ENCODE assay signal across 13 cellular contexts in genomic region chr6:14883921-14884320, GRCh38.
DNase-seq lines count a peak whose midpoint lies in the region; ATAC-seq, FAIRE-seq and TF ChIP-seq lines count a peak whose summit lies in the region.
"Had no signal": no experiment of that assay in that cellular context is flagged by ENCODE, and none has a peak within 500 bp of the region (broad histone marks: within the 10 kb centered on the region; RNA-seq: fewer than 3 reads in every experiment).

No MANE protein-coding gene starts in this region.

- no peak overlapping the region for H2BK12ac ChIP-seq in H1 (ENCODE audit: low read depth, low read length)

- no peaks in the 10 kb centered on the region for H3K23me2 ChIP-seq in H1 (ENCODE audit: low read depth, low read length)

- TF ChIP-seq CTCF in H1 (IDR thresholded peaks at IDR 0.05; ENCODE audit: control extremely low read depth in 1 of 3, insufficient read depth in 1 of 3, low read depth in 1 of 3, low read length in 3 of 3) (no peak), parathyroid adenoma (IDR thresholded peaks at IDR 0.05) (no peak), pancreas (IDR thresholded peaks at IDR 0.05) (no peak), lower leg skin (IDR thresholded peaks at IDR 0.05) (no peak), hepatocyte (IDR thresholded peaks at IDR 0.05; ENCODE audit: poor library complexity) (no peak)

- H3K79me2 ChIP-seq in H1 (ENCODE audit: control insufficient read depth in 1 of 2, insufficient read depth in 2 of 2, low read length in 2 of 2) (no peaks in the 10 kb centered on the region; a peak in 1 of 4 replicates), parathyroid adenoma (no peaks in the 10 kb centered on the region), hepatocyte (no peaks in the 10 kb centered on the region)

- peak; percentile 1 for DNase-seq in NCI-H187 treated with DMSO at 0.1 percent for 48 hours (lab: John Stamatoyannopoulos, UW)
- DNase-seq in NCI-H187 (lab: John Stamatoyannopoulos, UW) = no peak
- peak; percentile 55 for DNase-seq in M059J (ENCODE audit: low read depth)
- DNase-seq in H1 (ENCODE audit: low read depth in 1 of 2, low spot score in 2 of 2) = no peak
- DNase-seq in pancreas = no peak
- DNase-seq in lower leg skin (ENCODE audit: low spot score in 2 of 2) = no peak
- DNase-seq in hepatocyte (ENCODE audit: low spot score) = no peak
- DNase-seq: ACHN, activated T-cell treated with anti-CD3 and anti-CD28 coated beads for 4 hours, trophoblast cell had no signal

- no peaks in the 10 kb centered on the region for H3K36me3 ChIP-seq in H1 (ENCODE audit: control insufficient read depth in 2 of 4, insufficient read depth in 4 of 4, low read length in 3 of 4)
- no peaks in the 10 kb centered on the region for H3K36me3 ChIP-seq in parathyroid adenoma (ENCODE audit: control insufficient read depth, insufficient read depth, low read length)
- H3K36me3 ChIP-seq in pancreas = no peaks in the 10 kb centered on the region
- no peaks in the 10 kb centered on the region for H3K36me3 ChIP-seq in hepatocyte (replicated peaks; ENCODE audit: insufficient read depth, low read depth)

- H3K4me2 ChIP-seq in H1 (ENCODE audit: insufficient read depth in 1 of 2, low read depth in 2 of 2, low read length in 2 of 2) (no peak overlapping the region; a peak in 1 of 4 replicates), parathyroid adenoma (ENCODE audit: low read length) (no peak overlapping the region), hepatocyte (no peak overlapping the region)

- no peak for ATAC-seq in pancreas
- ATAC-seq: Right ventricle myocardium inferior had no signal

- H3K9ac ChIP-seq in H1 (replicated peaks in 1 of 4; ENCODE audit: extremely low read depth in 1 of 4, low read depth in 3 of 4, low read length in 3 of 4) (no peak overlapping the region), parathyroid adenoma (no peak overlapping the region)

- no peak overlapping the region for H3K56ac ChIP-seq in H1 (replicated peaks; ENCODE audit: insufficient read length, low read depth, low read length)

- CTCF ChIA-PET in H1 (lab: Charles Lee; ENCODE audit: partially characterized antibody) = interaction anchor here (0.6 to 1.6 kb wide), 7 partner anchors 20 to 738 kb away, joined by 3 to 6 read pairs (median 4); no protein-coding TSS in a partner anchor

- FAIRE-seq in H1 (lab: Jason Lieb, UNC) (no peak), pancreas (lab: Jason Lieb, UNC) (no peak)

- no peak overlapping the region for H2AK5ac ChIP-seq in H1 (ENCODE audit: low read depth, low read length)

- H3K18ac ChIP-seq in H1 (ENCODE audit: extremely low read depth, low read length) = no peak overlapping the region; the same call in 1 of the 2 replicates

- intact Hi-C loops in pancreas (cut with DNase I) (no loop called here), lower leg skin (cut with DNase I; ENCODE audit: low total_unique reads) (no loop called here)

- H3K9me2 ChIP-seq in hepatocyte (replicated peaks; ENCODE audit: insufficient read depth) = no peaks in the 10 kb centered on the region

- no peaks in the 10 kb centered on the region for H4K20me1 ChIP-seq in H1 (replicated peaks in 1 of 2; ENCODE audit: control insufficient read depth in 1 of 2, insufficient read depth in 2 of 2, low read length in 2 of 2)
- H4K20me1 ChIP-seq in hepatocyte (ENCODE audit: insufficient read depth, poor library complexity, severe bottlenecking) = no peaks in the 10 kb centered on the region

- no peak overlapping the region for H3K4ac ChIP-seq in H1 (replicated peaks; ENCODE audit: insufficient read length, low read depth, low read length)

- TF ChIP-seq POLR2A in H1 (IDR thresholded peaks at IDR 0.05; ENCODE audit: control extremely low read depth in 1 of 2, low read depth in 2 of 2, low read length in 2 of 2) = no peak
- no peak for TF ChIP-seq POLR2A in lower leg skin (IDR thresholded peaks at IDR 0.05)

- H3K14ac ChIP-seq in H1 (ENCODE audit: insufficient read length) = no peak overlapping the region

- no peak overlapping the region for H4K91ac ChIP-seq in H1 (replicated peaks; ENCODE audit: insufficient read length, low read length)

- H3K4me3 ChIP-seq in H1 (ENCODE audit: extremely low read depth in 1 of 4, insufficient read depth in 2 of 4, low read depth in 3 of 4, low read length in 4 of 4) (no peak overlapping the region), parathyroid adenoma (ENCODE audit: low read depth, low read length) (no peak overlapping the region), pancreas (no peak overlapping the region), lower leg skin (ENCODE audit: low read depth, poor library complexity, severe bottlenecking) (no peak overlapping the region), hepatocyte (no peak overlapping the region)

- no peak overlapping the region for H4K5ac ChIP-seq in H1 (ENCODE audit: insufficient read length, low read depth, low read length)

- POLR2A ChIA-PET in H1 (lab: Charles Lee; ENCODE audit: partially characterized antibody) = interaction anchor here (1.2 to 1.4 kb wide), 3 partner anchors 10 to 24 kb away, joined by 3 to 4 read pairs (median 3); no protein-coding TSS in a partner anchor

- H3K9me3 ChIP-seq in H1 (ENCODE audit: insufficient read depth in 2 of 2, low read depth in 1 of 2, low read length in 1 of 2) = no peaks in the 10 kb centered on the region
- H3K9me3 ChIP-seq in parathyroid adenoma (ENCODE audit: control insufficient read depth, low read length) = no peaks in the 10 kb centered on the region
- H3K9me3 ChIP-seq in pancreas = no peaks in the 10 kb centered on the region
- no peaks in the 10 kb centered on the region for H3K9me3 ChIP-seq in hepatocyte (ENCODE audit: low read depth)

- H3K4me1 ChIP-seq in H1 (replicated peaks in 1 of 4; ENCODE audit: control insufficient read depth in 3 of 4, insufficient read depth in 4 of 4, low read length in 3 of 4) (peaks cover 3 to 23% (median 18%) of the 10 kb centered on the region in 4 experiments), parathyroid adenoma (peaks cover 17% of the 10 kb centered on the region), pancreas (no peaks in the 10 kb centered on the region), hepatocyte (ENCODE audit: insufficient read depth) (peaks cover 6% of the 10 kb centered on the region)

- 82% methylated on average over 4 of the region's 4 CpGs; no CpG with 5 or more reads in 1 of the 2 experiments for WGBS in H1 (ENCODE audit: extremely low coverage in 1 of 2, insufficient coverage in 1 of 2, insufficient read length in 1 of 2, insufficient replicate concordance in 2 of 2, low coverage in 1 of 2, low lambda C conversion rate in 2 of 2, missing lambda C conversion rate in 1 of 2), 2 experiments
- WGBS in pancreas, 2 donors = 74 to 80% methylated on average over 4 of the region's 4 CpGs
- WGBS in lower leg skin, 2 donors = 66 to 73% methylated on average over 4 of the region's 4 CpGs
- 59% methylated on average over 4 of the region's 4 CpGs for WGBS in hepatocyte (ENCODE audit: low lambda C conversion rate, missing lambda C conversion rate)

- H2BK15ac ChIP-seq in H1 (ENCODE audit: low read length) = no peak overlapping the region

- no peak overlapping the region for H2BK20ac ChIP-seq in H1 (ENCODE audit: low read length)

- H4K8ac ChIP-seq in H1 (ENCODE audit: extremely low read depth, insufficient read depth, low read length) = no peak overlapping the region

- peak overlapping the region; percentile 65 for H2BK120ac ChIP-seq in H1 (replicated peaks; ENCODE audit: low read depth, low read length)

- H3K27ac ChIP-seq in H1 (ENCODE audit: low read depth, low read length) (no peak overlapping the region), parathyroid adenoma (no peak overlapping the region), pancreas (no peak overlapping the region), hepatocyte (no peak overlapping the region)
- H3K27ac ChIP-seq: VCaP had no signal

- peak overlapping the region; percentile 36; the same call in 1 of the 2 replicates for H2BK5ac ChIP-seq in H1 (ENCODE audit: low read depth, low read length)

- TF ChIP-seq RAD21 in H1 (IDR thresholded peaks at IDR 0.05 in 1 of 2, conservative IDR thresholded peaks at IDR 0.05 in 1 of 2; ENCODE audit: low read depth in 2 of 2, low read length in 2 of 2) = no peak

- H3K23ac ChIP-seq in H1 (ENCODE audit: insufficient read length) = no peak overlapping the region

- peaks cover 9% of the 10 kb centered on the region for H3K79me1 ChIP-seq in H1 (ENCODE audit: low read depth, low read length)

- H2AFZ ChIP-seq in H1 (ENCODE audit: low read length) = no peak overlapping the region
- H2AFZ ChIP-seq in parathyroid adenoma = peak overlapping the region; percentile 13
- no peak overlapping the region for H2AFZ ChIP-seq in hepatocyte

- H3K27me3 ChIP-seq in H1 (replicated peaks in 1 of 4; ENCODE audit: control insufficient read depth in 3 of 4, extremely low read depth in 1 of 4, insufficient read depth in 3 of 4, low read length in 3 of 4) (no peaks in the 10 kb centered on the region), parathyroid adenoma (ENCODE audit: control insufficient read depth, insufficient read depth, low read length) (no peaks in the 10 kb centered on the region), pancreas (no peaks in the 10 kb centered on the region), hepatocyte (no peaks in the 10 kb centered on the region)

- TF ChIP-seq EP300 in H1 (IDR thresholded peaks at IDR 0.05; ENCODE audit: borderline replicate concordance in 1 of 2, low read depth in 2 of 2, low read length in 2 of 2) = no peak

TF ChIP-seq in H1, 55 proteins besides CTCF, POLR2A, EP300 and RAD21:
- TF ChIP-seq CBX5 (IDR thresholded peaks at IDR 0.05; ENCODE audit: low read depth, low read length) = no peak
- TF ChIP-seq SIN3A (conservative IDR thresholded peaks at IDR 0.05 in 1 of 2, IDR thresholded peaks at IDR 0.05 in 1 of 2; ENCODE audit: low read depth in 1 of 2, low read length in 2 of 2) = 0 out of 4 replicates have a peak, but pooled peaks of 1 of the 2 experiments have one; percentile 31

Comparison
In these comparisons a context has a peak if more than half of its experiments do, and no peak if none do; other contexts are left out.
1. DNase-seq: peak in NCI-H187 treated with DMSO at 0.1 percent for 48 hours (single experiment) and M059J (single experiment); none in NCI-H187 (0 of 2), H1 (0 of 2), pancreas (0 of 6), lower leg skin (0 of 2) and hepatocyte (single experiment).